22 cellular contexts compared by ENCODE assay signal in the genomic region with DNA sequence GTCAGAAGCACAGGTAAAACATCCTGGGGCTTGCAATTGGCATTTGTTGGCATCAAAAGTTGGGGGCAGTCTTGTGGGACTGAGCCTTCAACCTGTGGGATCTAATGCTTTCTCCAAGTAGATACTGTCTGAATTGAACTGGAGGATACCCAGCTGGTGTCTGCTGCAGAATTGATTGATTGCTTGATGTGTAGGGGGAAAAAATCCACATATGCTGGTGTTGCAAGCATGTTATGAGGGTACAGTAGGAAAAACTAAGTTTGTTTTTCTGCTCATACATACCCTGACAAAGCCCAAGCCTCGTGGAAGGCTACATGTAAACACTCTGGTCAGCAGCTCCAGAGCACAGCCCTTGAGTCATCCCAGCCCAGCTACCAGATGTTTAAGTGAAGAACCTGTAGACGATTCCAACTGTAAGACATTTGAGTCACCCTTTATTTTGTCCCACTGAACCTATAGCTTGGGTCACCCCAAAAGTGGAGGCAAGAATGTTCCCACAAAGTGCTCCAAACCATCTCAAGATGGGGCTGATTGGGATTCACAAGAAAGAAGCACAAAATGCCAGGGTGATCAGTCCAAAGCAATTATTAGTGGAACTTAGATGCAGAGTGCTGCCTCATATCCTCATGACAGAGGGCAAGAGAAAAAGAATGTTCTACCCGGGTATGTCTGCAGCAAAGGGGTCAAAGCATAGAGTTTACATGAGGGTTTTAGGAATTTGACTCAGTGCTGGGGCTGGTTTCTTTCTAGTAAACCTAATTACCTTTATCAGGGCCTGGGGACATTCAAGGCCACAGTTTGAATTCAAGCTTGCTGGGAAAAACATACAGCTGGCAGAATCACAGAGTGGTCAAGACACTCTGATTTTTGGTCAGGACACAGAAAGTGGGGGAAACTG. TPM values are rescaled to one million over a fixed set of nuclear protein-coding genes. Genes with fewer than 3 reads are reported as not detected.
DNase-seq lines count a peak whose midpoint lies in the region; ATAC-seq, FAIRE-seq and TF ChIP-seq lines count a peak whose summit lies in the region.
"Had no signal": no experiment of that assay in that cellular context is flagged by ENCODE, and none has a peak within 500 bp of the region (broad histone marks: within the 10 kb centered on the region; RNA-seq: fewer than 3 reads in every experiment).

No MANE protein-coding gene starts in this region.

- H3K27me3 ChIP-seq in HepG2 (ENCODE audit: control insufficient read depth in 1 of 2, insufficient read depth in 2 of 2, low read length in 2 of 2) (no peaks in the 10 kb centered on the region), right lobe of liver (no peaks in the 10 kb centered on the region), astrocyte (ENCODE audit: insufficient read depth, low read length) (no peaks in the 10 kb centered on the region)
- H3K27me3 ChIP-seq: stomach had no signal

- no peaks in the 10 kb centered on the region for H3K79me2 ChIP-seq in HepG2 (ENCODE audit: insufficient read depth, low read length)
- H3K79me2 ChIP-seq in astrocyte (ENCODE audit: insufficient read depth, low read length), result no peaks in the 10 kb centered on the region

- no peaks in the 10 kb centered on the region for H3K9me3 ChIP-seq in HepG2 (ENCODE audit: low read length)
- no peaks in the 10 kb centered on the region for H3K9me3 ChIP-seq in right lobe of liver
- no peaks in the 10 kb centered on the region for H3K9me3 ChIP-seq in astrocyte (ENCODE audit: insufficient read depth, low read depth, low read length)
- H3K9me3 ChIP-seq: stomach had no signal

- H3K27ac Mint-ChIP-seq in astrocyte (ENCODE audit: unreplicated experiment), result peak overlapping the region; percentile 8
- H3K27ac Mint-ChIP-seq: activated CD4-positive, alpha-beta memory T cell treated with anti-CD3 and anti-CD28 coated beads for 36 hours; activated T-cell treated with anti-CD3 and anti-CD28 coated beads, Interleukin-2, amount 50 U/mL, for 72 hours; CD8-positive, alpha-beta T cell; nephron progenitor cell had no signal

- H3K9me3 Mint-ChIP-seq in astrocyte (ENCODE audit: unreplicated experiment), result peaks cover 2% of the 10 kb centered on the region
- H3K9me3 Mint-ChIP-seq: activated CD4-positive, alpha-beta memory T cell treated with anti-CD3 and anti-CD28 coated beads for 36 hours; activated T-cell treated with anti-CD3 and anti-CD28 coated beads, Interleukin-2, amount 50 U/mL, for 72 hours; CD8-positive, alpha-beta T cell had no signal

- H3K27ac ChIP-seq in HepG2 (ENCODE audit: extremely low read length, insufficient read depth, low read length) (no peak overlapping the region), right lobe of liver (no peak overlapping the region), astrocyte (ENCODE audit: low read depth, low read length) (no peak overlapping the region)
- H3K27ac ChIP-seq: SK-N-MC, stomach had no signal

- CTCF ChIA-PET in HepG2 (lab: Yijun Ruan, JAX; ENCODE audit: low intra/inter-chr PET ratio, low total read pairs), result no interaction called here

- TF ChIP-seq CTCF in HepG2 (CRISPR knock-in tag; IDR thresholded peaks at IDR 0.05), result no peak
- no peak for TF ChIP-seq CTCF in right lobe of liver (IDR thresholded peaks at IDR 0.05)
- no peak for TF ChIP-seq CTCF in astrocyte (IDR thresholded peaks at IDR 0.05; ENCODE audit: insufficient read depth, low read depth, low read length)
- no peak for TF ChIP-seq CTCF in fibroblast of the aortic adventitia (IDR thresholded peaks at IDR 0.05; ENCODE audit: insufficient read depth, low read length)

- no peak overlapping the region for H3K4me3 Mint-ChIP-seq in astrocyte (ENCODE audit: unreplicated experiment)
- H3K4me3 Mint-ChIP-seq: activated CD4-positive, alpha-beta memory T cell treated with anti-CD3 and anti-CD28 coated beads for 36 hours; activated T-cell treated with anti-CD3 and anti-CD28 coated beads, Interleukin-2, amount 50 U/mL, for 72 hours; CD8-positive, alpha-beta T cell; nephron progenitor cell had no signal

- H3K9ac ChIP-seq in HepG2 (ENCODE audit: insufficient read depth, low read depth, low read length) (no peak overlapping the region), astrocyte (ENCODE audit: low read length) (no peak overlapping the region)

- intact Hi-C loops in HepG2 (cut with micrococcal nuclease; ENCODE audit: unreplicated experiment), result no loop called here
- intact Hi-C loops in right lobe of liver (cut with DNase I), result no loop called here

- no peak overlapping the region for H2AFZ ChIP-seq in HepG2 (ENCODE audit: low read length)
- H2AFZ ChIP-seq in astrocyte (ENCODE audit: low read depth, low read length), result no peak overlapping the region

- POLR2A ChIA-PET in HepG2 (lab: Yijun Ruan, JAX), result interaction anchor here (1.0 to 3.5 kb wide), 3 partner anchors 9 to 64 kb away, joined by 4 to 22 read pairs (median 4); partner anchors contain the start of genes APPBP2 and PPM1D

- in situ Hi-C loops in HepG2 (cut with HindIII; ENCODE audit: extremely low pct_ligation_motif_present, low pct_unique_long_range_greater_than_20kb), result no loop called here

- 6% methylated on average over 3 of the region's 3 CpGs for WGBS in HepG2 (ENCODE audit: low lambda C conversion rate)
- 49% methylated on average over 2 of the region's 3 CpGs for WGBS in right lobe of liver (ENCODE audit: insufficient coverage, low coverage, low lambda C conversion rate, missing lambda C conversion rate)

- no peak for TF ChIP-seq RAD21 in HepG2 (CRISPR knock-in tag; IDR thresholded peaks at IDR 0.05)

- H3K36me3 ChIP-seq in HepG2 (replicated peaks in 1 of 2; ENCODE audit: control insufficient read depth in 1 of 2, insufficient read depth in 2 of 2, low read length in 2 of 2) (no peaks in the 10 kb centered on the region), right lobe of liver (no peaks in the 10 kb centered on the region), astrocyte (ENCODE audit: insufficient read depth, low read length) (no peaks in the 10 kb centered on the region)
- H3K36me3 ChIP-seq: stomach had no signal

- TF ChIP-seq POLR2A in HepG2 (IDR thresholded peaks at IDR 0.05; ENCODE audit: insufficient read depth in 1 of 2, low read depth in 2 of 2, low read length in 2 of 2) (no peak), right lobe of liver (IDR thresholded peaks at IDR 0.05) (no peak)

- peak overlapping the region; percentile 41 for H3K4me2 ChIP-seq in HepG2 (ENCODE audit: low read depth, low read length)
- no peak overlapping the region for H3K4me2 ChIP-seq in astrocyte (ENCODE audit: low read length)

- H4K20me1 ChIP-seq in HepG2 (ENCODE audit: insufficient read depth, low read length) (no peaks in the 10 kb centered on the region), astrocyte (ENCODE audit: insufficient read depth, low read length) (no peaks in the 10 kb centered on the region)

- FAIRE-seq in HepG2 (lab: Jason Lieb, UNC) (no peak), astrocyte (lab: Jason Lieb, UNC) (no peak)
- FAIRE-seq: endometrium, GM12878 had no signal

- ATAC-seq in HepG2 (peak; percentile 72), right lobe of liver (no peak), HG03520 (IDR thresholded peaks at IDR 0.05; ENCODE audit: unreplicated experiment) (no peak), HG02571 (IDR thresholded peaks at IDR 0.05; ENCODE audit: unreplicated experiment) (no peak)
- ATAC-seq in activated CD4-positive, CD25-positive, alpha-beta regulatory T cell treated with anti-CD3 and anti-CD28 coated beads, Interleukin-2, amount 50 U/mL, for 24 hours, result no peak
- ATAC-seq: activated T-cell treated with anti-CD3 and anti-CD28 coated beads, Interleukin-2, amount 50 U/mL, for 72 hours; CD8-positive, alpha-beta T cell; GM12878 had no signal

- DNase-seq in HepG2 (ENCODE audit: low spot score), result no peak
- no peak for DNase-seq in right lobe of liver
- DNase-seq in astrocyte (ENCODE audit: low read depth), result peak; percentile 73
- DNase-seq in fibroblast of the aortic adventitia (ENCODE audit: low read depth), result peak; percentile 46
- no peak for DNase-seq in NCI-H2196 (lab: John Stamatoyannopoulos, UW; ENCODE audit: unreplicated experiment)
- DNase-seq: activated CD4-positive, alpha-beta memory T cell treated with anti-CD3 and anti-CD28 coated beads for 36 hours; activated T-cell treated with anti-CD3 and anti-CD28 coated beads, Interleukin-2, amount 50 U/mL, for 72 hours; CD8-positive, alpha-beta T cell; cerebellar nuclear complex; head of caudate nucleus; islet precursor cell; Kasumi-1; NCI-H146; NCI-H524; nephron progenitor cell; stomach had no signal

- H3K4me3 ChIP-seq in HepG2 (replicated peaks in 1 of 3; ENCODE audit: insufficient read depth in 1 of 3, low read depth in 2 of 3, low read length in 3 of 3) (no peak overlapping the region), right lobe of liver (no peak overlapping the region), astrocyte (ENCODE audit: insufficient read depth, low read depth, low read length) (no peak overlapping the region), fibroblast of the aortic adventitia (ENCODE audit: low read depth, low read length) (no peak overlapping the region)
- H3K4me3 ChIP-seq: GM12878, SK-N-MC, stomach had no signal

- H3K4me1 Mint-ChIP-seq in astrocyte (ENCODE audit: low read depth, unreplicated experiment), result peaks cover 9% of the 10 kb centered on the region
- H3K4me1 Mint-ChIP-seq: nephron progenitor cell had no signal

- H3K4me1 ChIP-seq in HepG2 (ENCODE audit: insufficient read depth, low read length), result peaks cover 49% of the 10 kb centered on the region
- no peaks in the 10 kb centered on the region for H3K4me1 ChIP-seq in right lobe of liver
- H3K4me1 ChIP-seq in astrocyte (ENCODE audit: insufficient read depth, low read length), result no peaks in the 10 kb centered on the region
- H3K4me1 ChIP-seq: stomach had no signal

- peaks cover 2% of the 10 kb centered on the region for H3K36me3 Mint-ChIP-seq in astrocyte (ENCODE audit: low read depth, unreplicated experiment)
- H3K36me3 Mint-ChIP-seq: activated CD4-positive, alpha-beta memory T cell treated with anti-CD3 and anti-CD28 coated beads for 36 hours; CD8-positive, alpha-beta T cell had no signal

- TF ChIP-seq EP300 in HepG2 (IDR thresholded peaks at IDR 0.05; ENCODE audit: low read depth in 2 of 2, low read length in 2 of 2), result no peak
- 0 out of 2 replicates have a peak, but pooled peaks have one; percentile 11 for TF ChIP-seq EP300 in HepG2 (CRISPR knock-in tag; IDR thresholded peaks at IDR 0.05; ENCODE audit: borderline replicate concordance)

- no peaks in the 10 kb centered on the region for H3K27me3 Mint-ChIP-seq in astrocyte (ENCODE audit: low read depth, unreplicated experiment)
- H3K27me3 Mint-ChIP-seq: activated CD4-positive, alpha-beta memory T cell treated with anti-CD3 and anti-CD28 coated beads for 36 hours had no signal

- BruUV-seq in HepG2 (replicated peaks; lab: Mats Ljungman, UMichigan), result no TSS peak

RNA-seq across cellular contexts. Expression of gene APPBP2, which starts 9.6 kb away (rescaled TPM):
- total RNA-seq in HepG2 (2016; rRNA removed; fragmentation: Illumina TruSeq; extraction: Trizol) (45.8 and 68.8 TPM in 2 replicates), right lobe of liver (10 to 100 TPM in 5 of 6 experiments, 1 to 10 TPM in 1; 8.7 to 19.3 (median 13.0) TPM), astrocyte (50.5 and 53.3 TPM in 2 replicates), fibroblast of the aortic adventitia (ENCODE audit: low replicate concordance) (44.6 and 47.0 TPM in 2 replicates)
- total RNA-seq in HepG2 (2016; cell fraction: cytosol; rRNA removed; fragmentation: Illumina TruSeq; extraction: Trizol; ENCODE audit: low read depth), result 5.2 and 7.9 TPM in 2 replicates
- 49.0 and 68.2 TPM in 2 replicates for total RNA-seq in HepG2 (2016; cell fraction: insoluble cytoplasmic fraction; rRNA removed; fragmentation: Illumina TruSeq; extraction: Trizol)
- total RNA-seq in HepG2 (2016; cell fraction: membrane; rRNA removed; fragmentation: Illumina TruSeq; extraction: Trizol), result 9.3 and 10.9 TPM in 2 replicates
- 23.2 and 23.8 TPM in 2 replicates for total RNA-seq in HepG2 (2016; cell fraction: nucleus; rRNA removed; fragmentation: Illumina TruSeq; extraction: Trizol)
- 15.9 and 17.5 TPM in 2 replicates for polyA plus RNA-seq in HepG2 (2011; rRNA removed)
- polyA plus RNA-seq in HepG2 (2011; cell fraction: cytosol; rRNA removed), result 5.6 and 9.8 TPM in 2 replicates
- polyA plus RNA-seq in HepG2 (2011; cell fraction: nucleus; rRNA removed), result 7.9 and 10.8 TPM in 2 replicates
- 19.1 and 29.9 TPM in 2 replicates for polyA plus RNA-seq in HepG2 (2012)
- 0.89 and 1.1 TPM in 2 replicates for polyA plus RNA-seq in HepG2 (2016; cell fraction: cytosol; fragmentation: Illumina TruSeq; extraction: Trizol; ENCODE audit: low read depth)
- 30.1 and 36.8 TPM in 2 replicates for polyA plus RNA-seq in HepG2 (2016; cell fraction: insoluble cytoplasmic fraction; fragmentation: Illumina TruSeq; extraction: Trizol; ENCODE audit: low read depth)
- polyA plus RNA-seq in HepG2 (2016; cell fraction: membrane; fragmentation: Illumina TruSeq; extraction: Trizol; ENCODE audit: low read depth), result 2.9 and 3.3 TPM in 2 replicates
- 22.3 and 23.3 TPM in 2 replicates for polyA plus RNA-seq in HepG2 (2016; cell fraction: nucleus; fragmentation: Illumina TruSeq; extraction: Trizol; ENCODE audit: insufficient read depth, low read depth)
- 18.9 and 33.5 TPM in 2 replicates for polyA minus RNA-seq in HepG2 (2011; rRNA and poly(A)+ RNA removed; ENCODE audit: low replicate concordance)
- 26.9 and 27.8 TPM in 2 replicates for polyA minus RNA-seq in HepG2 (2011; cell fraction: cytosol; rRNA and poly(A)+ RNA removed)
- 31.4 and 41.6 TPM in 2 replicates for polyA minus RNA-seq in HepG2 (2011; cell fraction: nucleus; rRNA and poly(A)+ RNA removed)

Comparison
In these comparisons a context has a peak if more than half of its experiments do, and no peak if none do; other contexts are left out.
1. DNase-seq: peak in astrocyte (single experiment) and fibroblast of the aortic adventitia (single experiment); none in HepG2 (single experiment), right lobe of liver (0 of 3) and NCI-H2196 (single experiment).